In genomic region chr1:186403632-186404031, GRCh38 we compare ENCODE assay signal across 23 cellular contexts. TPM values are rescaled to one million over a fixed set of nuclear protein-coding genes. Genes with fewer than 3 reads are reported as not detected.
"Had no signal": no experiment of that assay in that cellular context is flagged by ENCODE, and none has a peak within 500 bp of the region (broad histone marks: within the 10 kb centered on the region; RNA-seq: fewer than 3 reads in every experiment).

No MANE protein-coding gene starts in this region.

- H3K4me3 Mint-ChIP-seq: activated CD4-positive, alpha-beta memory T cell treated with anti-CD3 and anti-CD28 coated beads for 36 hours; activated CD4-positive, alpha-beta T cell treated with anti-CD3 and anti-CD28 coated beads, Interleukin-2, amount 10 ng/mL, durations not matched to agents 7 days and 5 days; activated naive CD4-positive, alpha-beta T cell treated with anti-CD3 and anti-CD28 coated beads for 36 hours; activated naive CD8-positive, alpha-beta T cell; activated T-cell treated with anti-CD3 and anti-CD28 coated beads, Interleukin-2, amount 50 U/mL, for 4 hours had no signal

- H2AFZ ChIP-seq: PC-9 had no signal

- H3K27ac Mint-ChIP-seq: activated CD4-positive, alpha-beta memory T cell treated with anti-CD3 and anti-CD28 coated beads for 36 hours; activated CD4-positive, alpha-beta T cell treated with anti-CD3 and anti-CD28 coated beads, Interleukin-2, amount 10 ng/mL, durations not matched to agents 7 days and 5 days; activated naive CD4-positive, alpha-beta T cell treated with anti-CD3 and anti-CD28 coated beads for 36 hours; activated naive CD8-positive, alpha-beta T cell had no signal

- H3K4me2 ChIP-seq: PC-9 had no signal

- H3K27me3 ChIP-seq: brain microvascular endothelial cell, cardiac muscle cell had no signal

- H3K27ac ChIP-seq: brain microvascular endothelial cell, cardiac muscle cell, PC-9, VCaP had no signal

- H3K27me3 Mint-ChIP-seq: activated CD4-positive, alpha-beta memory T cell treated with anti-CD3 and anti-CD28 coated beads for 36 hours; activated CD4-positive, alpha-beta T cell treated with anti-CD3 and anti-CD28 coated beads, Interleukin-2, amount 10 ng/mL, durations not matched to agents 7 days and 5 days; activated naive CD8-positive, alpha-beta T cell had no signal

- H3K4me3 ChIP-seq: cardiac muscle cell, PC-9 had no signal

- ATAC-seq: activated T-cell treated with anti-CD3 and anti-CD28 coated beads, Interleukin-2, amount 50 U/mL, for 4 hours had no signal

- DNase-seq: activated CD4-positive, alpha-beta memory T cell treated with anti-CD3 and anti-CD28 coated beads for 36 hours; activated CD4-positive, alpha-beta T cell treated with anti-CD3 and anti-CD28 coated beads, Interleukin-2, amount 10 ng/mL, durations not matched to agents 7 days and 5 days; activated CD4-positive, CD25-positive, alpha-beta regulatory T cell; activated CD8-positive, alpha-beta memory T cell treated with anti-CD3 and anti-CD28 coated beads for 24 hours; activated effector memory CD4-positive, alpha-beta T cell treated with anti-CD3 and anti-CD28 coated beads, Interleukin-2, amount 50 U/mL, for 16 hours; activated naive CD4-positive, alpha-beta T cell treated with anti-CD3 and anti-CD28 coated beads for 36 hours; activated T-cell treated with anti-CD3 and anti-CD28 coated beads, Interleukin-2, amount 50 U/mL, for 4 hours; amygdala; brain microvascular endothelial cell; Karpas-422; MM.1S; NCI-H1105; NCI-H1436 treated with DMSO at 0.1 percent for 48 hours; NCI-H187; NCI-H2081; PC-9; SHP77 treated with DMSO at 0.1 percent for 48 hours had no signal

RNA-seq across cellular contexts. Expression of gene PDC, which starts 57.3 kb away (rescaled TPM):
- total RNA-seq: activated CD4-positive, alpha-beta memory T cell treated with anti-CD3 and anti-CD28 coated beads for 36 hours; activated CD4-positive, alpha-beta T cell treated with anti-CD3 and anti-CD28 coated beads, Interleukin-2, amount 10 ng/mL, durations not matched to agents 7 days and 5 days; activated naive CD4-positive, alpha-beta T cell treated with anti-CD3 and anti-CD28 coated beads for 36 hours; activated T-cell treated with anti-CD3 and anti-CD28 coated beads, Interleukin-2, amount 50 U/mL, for 4 hours; cardiac muscle cell; NCI-H460; PC-9; SK-MEL-5; T-helper 2 cell treated with Interferon-gamma antibody and Interleukin-4, amounts not matched to agents 100 ng/mL and 5 ng/mL, for 36 hours had no signal
- polyA plus RNA-seq: cardiac muscle cell had no signal
